2 cellular contexts compared by ENCODE assay signal in genomic region chr1:57725318-57725717, GRCh38.
TF ChIP-seq lines count a peak whose summit lies in the region.

No MANE protein-coding gene starts in this region.

TF ChIP-seq in GM23338, 12 proteins besides CTCF, POLR2A, EP300 and RAD21:
- TF ChIP-seq ZNF331 (CRISPR knock-in tag; IDR thresholded peaks at IDR 0.05; ENCODE audit: low read depth) (no peak), POLR2AphosphoS5 (IDR thresholded peaks at IDR 0.05; ENCODE audit: low read depth) (no peak), CREB1 (CRISPR knock-in tag; IDR thresholded peaks at IDR 0.05; ENCODE audit: low read depth) (no peak), EZH2 (IDR thresholded peaks at IDR 0.05; ENCODE audit: low read depth, unreplicated experiment) (no peak), ZNF114 (CRISPR knock-in tag; IDR thresholded peaks at IDR 0.05) (no peak)
- TF ChIP-seq, protein P1, sequence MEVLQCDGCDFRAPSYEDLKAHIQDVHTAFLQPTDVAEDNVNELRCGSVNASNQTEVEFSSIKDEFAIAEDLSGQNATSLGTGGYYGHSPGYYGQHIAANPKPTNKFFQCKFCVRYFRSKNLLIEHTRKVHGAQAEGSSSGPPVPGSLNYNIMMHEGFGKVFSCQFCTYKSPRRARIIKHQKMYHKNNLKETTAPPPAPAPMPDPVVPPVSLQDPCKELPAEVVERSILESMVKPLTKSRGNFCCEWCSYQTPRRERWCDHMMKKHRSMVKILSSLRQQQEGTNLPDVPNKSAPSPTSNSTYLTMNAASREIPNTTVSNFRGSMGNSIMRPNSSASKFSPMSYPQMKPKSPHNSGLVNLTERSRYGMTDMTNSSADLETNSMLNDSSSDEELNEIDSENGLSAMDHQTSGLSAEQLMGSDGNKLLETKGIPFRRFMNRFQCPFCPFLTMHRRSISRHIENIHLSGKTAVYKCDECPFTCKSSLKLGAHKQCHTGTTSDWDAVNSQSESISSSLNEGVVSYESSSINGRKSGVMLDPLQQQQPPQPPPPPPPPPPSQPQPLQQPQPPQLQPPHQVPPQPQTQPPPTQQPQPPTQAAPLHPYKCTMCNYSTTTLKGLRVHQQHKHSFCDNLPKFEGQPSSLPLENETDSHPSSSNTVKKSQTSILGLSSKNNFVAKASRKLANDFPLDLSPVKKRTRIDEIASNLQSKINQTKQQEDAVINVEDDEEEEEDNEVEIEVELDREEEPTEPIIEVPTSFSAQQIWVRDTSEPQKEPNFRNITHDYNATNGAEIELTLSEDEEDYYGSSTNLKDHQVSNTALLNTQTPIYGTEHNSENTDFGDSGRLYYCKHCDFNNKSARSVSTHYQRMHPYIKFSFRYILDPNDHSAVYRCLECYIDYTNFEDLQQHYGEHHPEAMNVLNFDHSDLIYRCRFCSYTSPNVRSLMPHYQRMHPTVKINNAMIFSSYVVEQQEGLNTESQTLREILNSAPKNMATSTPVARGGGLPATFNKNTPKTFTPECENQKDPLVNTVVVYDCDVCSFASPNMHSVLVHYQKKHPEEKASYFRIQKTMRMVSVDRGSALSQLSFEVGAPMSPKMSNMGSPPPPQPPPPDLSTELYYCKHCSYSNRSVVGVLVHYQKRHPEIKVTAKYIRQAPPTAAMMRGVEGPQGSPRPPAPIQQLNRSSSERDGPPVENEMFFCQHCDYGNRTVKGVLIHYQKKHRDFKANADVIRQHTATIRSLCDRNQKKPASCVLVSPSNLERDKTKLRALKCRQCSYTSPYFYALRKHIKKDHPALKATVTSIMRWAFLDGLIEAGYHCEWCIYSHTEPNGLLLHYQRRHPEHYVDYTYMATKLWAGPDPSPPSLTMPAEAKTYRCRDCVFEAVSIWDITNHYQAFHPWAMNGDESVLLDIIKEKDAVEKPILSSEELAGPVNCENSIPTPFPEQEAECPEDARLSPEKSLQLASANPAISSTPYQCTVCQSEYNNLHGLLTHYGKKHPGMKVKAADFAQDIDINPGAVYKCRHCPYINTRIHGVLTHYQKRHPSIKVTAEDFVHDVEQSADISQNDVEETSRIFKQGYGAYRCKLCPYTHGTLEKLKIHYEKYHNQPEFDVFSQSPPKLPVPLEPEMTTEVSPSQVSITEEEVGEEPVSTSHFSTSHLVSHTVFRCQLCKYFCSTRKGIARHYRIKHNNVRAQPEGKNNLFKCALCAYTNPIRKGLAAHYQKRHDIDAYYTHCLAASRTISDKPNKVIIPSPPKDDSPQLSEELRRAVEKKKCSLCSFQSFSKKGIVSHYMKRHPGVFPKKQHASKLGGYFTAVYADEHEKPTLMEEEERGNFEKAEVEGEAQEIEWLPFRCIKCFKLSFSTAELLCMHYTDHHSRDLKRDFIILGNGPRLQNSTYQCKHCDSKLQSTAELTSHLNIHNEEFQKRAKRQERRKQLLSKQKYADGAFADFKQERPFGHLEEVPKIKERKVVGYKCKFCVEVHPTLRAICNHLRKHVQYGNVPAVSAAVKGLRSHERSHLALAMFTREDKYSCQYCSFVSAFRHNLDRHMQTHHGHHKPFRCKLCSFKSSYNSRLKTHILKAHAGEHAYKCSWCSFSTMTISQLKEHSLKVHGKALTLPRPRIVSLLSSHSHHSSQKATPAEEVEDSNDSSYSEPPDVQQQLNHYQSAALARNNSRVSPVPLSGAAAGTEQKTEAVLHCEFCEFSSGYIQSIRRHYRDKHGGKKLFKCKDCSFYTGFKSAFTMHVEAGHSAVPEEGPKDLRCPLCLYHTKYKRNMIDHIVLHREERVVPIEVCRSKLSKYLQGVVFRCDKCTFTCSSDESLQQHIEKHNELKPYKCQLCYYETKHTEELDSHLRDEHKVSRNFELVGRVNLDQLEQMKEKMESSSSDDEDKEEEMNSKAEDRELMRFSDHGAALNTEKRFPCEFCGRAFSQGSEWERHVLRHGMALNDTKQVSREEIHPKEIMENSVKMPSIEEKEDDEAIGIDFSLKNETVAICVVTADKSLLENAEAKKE (CRISPR knock-in tag; IDR thresholded peaks at IDR 0.05): no peak

TF ChIP-seq in H1, 55 proteins besides CTCF, POLR2A, EP300 and RAD21:
- peak; percentile 68 to 80; a peak in 2 of 4 replicates for TF ChIP-seq SIN3A (conservative IDR thresholded peaks at IDR 0.05 in 1 of 2, IDR thresholded peaks at IDR 0.05 in 1 of 2; ENCODE audit: low read depth in 1 of 2, low read length in 2 of 2)
- no peak for TF ChIP-seq ZNF274 (IDR thresholded peaks at IDR 0.05; ENCODE audit: borderline replicate concordance, extremely low read depth, low read length)
TF ChIP-seq in H1: peak in this region for 1.
